ENCODE assay signal across 21 cellular contexts in genomic region chr6:10262505-10262904, GRCh38.
DNase-seq lines count a peak whose midpoint lies in the region; ATAC-seq, FAIRE-seq and TF ChIP-seq lines count a peak whose summit lies in the region.
"Had no signal": no experiment of that assay in that cellular context is flagged by ENCODE, and none has a peak within 500 bp of the region (broad histone marks: within the 10 kb centered on the region; RNA-seq: fewer than 3 reads in every experiment).

No MANE protein-coding gene starts in this region.

- no peak overlapping the region for H2AFZ ChIP-seq in HepG2 (ENCODE audit: low read length)
- no peak overlapping the region for H2AFZ ChIP-seq in IMR-90 (replicated peaks; ENCODE audit: low read length, poor library complexity)
- no peak overlapping the region for H2AFZ ChIP-seq in K562 (ENCODE audit: low read depth, low read length)

- H2BK20ac ChIP-seq in IMR-90 (ENCODE audit: low read depth, low read length), result no peak overlapping the region

- H3K4ac ChIP-seq in IMR-90 (ENCODE audit: low read depth, low read length), result no peak overlapping the region

- H3K23ac ChIP-seq in IMR-90 (ENCODE audit: low read depth, low read length), result no peak overlapping the region

- no peak overlapping the region for H3K4me3 ChIP-seq in HepG2 (replicated peaks in 1 of 3; ENCODE audit: insufficient read depth in 1 of 3, low read depth in 2 of 3, low read length in 3 of 3)
- H3K4me3 ChIP-seq in right lobe of liver, result no peak overlapping the region
- no peak overlapping the region for H3K4me3 ChIP-seq in IMR-90 (ENCODE audit: insufficient read depth, low read depth, low read length)
- H3K4me3 ChIP-seq in K562, result no peak overlapping the region
- H3K4me3 ChIP-seq in SJCRH30, result no peak overlapping the region
- H3K4me3 ChIP-seq: BLaER1 had no signal

- DNase-seq in HepG2 (ENCODE audit: low spot score) (no peak), right lobe of liver (no peak), IMR-90 (no peak), K562 (ENCODE audit: extremely low read depth in 1 of 4, low spot score in 3 of 4) (no peak), CD14-positive monocyte (ENCODE audit: low spot score) (no peak), SJCRH30 (no peak)
- DNase-seq: BE2C; C1 segment of cervical spinal cord; Caco-2; Calu3; CD4-positive, alpha-beta T cell; CD8-positive, alpha-beta T cell; DMS79 treated with DMSO at 0.1 percent for 48 hours; GF-D8 had no signal

- H3K27ac ChIP-seq in HepG2 (ENCODE audit: extremely low read length, insufficient read depth, low read length), result no peak overlapping the region
- no peak overlapping the region for H3K27ac ChIP-seq in right lobe of liver
- no peak overlapping the region for H3K27ac ChIP-seq in IMR-90 (ENCODE audit: insufficient read depth, low read length)
- H3K27ac ChIP-seq in K562 (ENCODE audit: extremely low read depth, low read depth, low read length), result no peak overlapping the region
- H3K27ac ChIP-seq in SJCRH30, result no peak overlapping the region
- H3K27ac ChIP-seq: 22Rv1, BLaER1 had no signal

- H3K79me2 ChIP-seq in HepG2 (ENCODE audit: insufficient read depth, low read length), result no peaks in the 10 kb centered on the region
- H3K79me2 ChIP-seq in K562 (ENCODE audit: control insufficient read depth, insufficient read depth, low read length), result no peaks in the 10 kb centered on the region

- H3K14ac ChIP-seq in IMR-90 (replicated peaks; ENCODE audit: low read depth, low read length), result no peak overlapping the region

- CTCF ChIA-PET in HepG2 (lab: Yijun Ruan, JAX; ENCODE audit: low intra/inter-chr PET ratio, low total read pairs) (no interaction called here), IMR-90 (lab: Yijun Ruan, JAX) (no interaction called here), K562 (lab: Yijun Ruan, JAX; ENCODE audit: low intra/inter-chr PET ratio) (no interaction called here)

- H4K20me1 ChIP-seq in HepG2 (ENCODE audit: insufficient read depth, low read length) (no peaks in the 10 kb centered on the region), IMR-90 (ENCODE audit: insufficient read depth, low read length) (no peaks in the 10 kb centered on the region), K562 (replicated peaks; ENCODE audit: control insufficient read depth, insufficient read depth, low read length) (no peaks in the 10 kb centered on the region)
- H4K20me1 ChIP-seq: BLaER1 had no signal

- H3K9me3 ChIP-seq in HepG2 (ENCODE audit: low read length) (no peaks in the 10 kb centered on the region), right lobe of liver (no peaks in the 10 kb centered on the region), IMR-90 (ENCODE audit: control insufficient read depth, insufficient read depth, low read length) (peaks cover 6% of the 10 kb centered on the region), K562 (replicated peaks; ENCODE audit: control insufficient read depth, insufficient read depth, low read depth, low read length) (no peaks in the 10 kb centered on the region), SJCRH30 (replicated peaks) (no peaks in the 10 kb centered on the region)
- H3K9me3 ChIP-seq: BE2C, BLaER1 had no signal

- POLR2A ChIA-PET in HepG2 (lab: Yijun Ruan, JAX) (no interaction called here), IMR-90 (lab: Charles Lee; ENCODE audit: unreplicated experiment) (no interaction called here), K562 (lab: Yijun Ruan, JAX) (interaction anchor here (0.8 kb wide), 1 partner anchor 167 kb away, joined by 3 read pairs; no protein-coding TSS in a partner anchor)

- H2AK5ac ChIP-seq in IMR-90 (ENCODE audit: low read depth, low read length), result no peak overlapping the region

- peaks cover 0 to 6% (median 4%) of the 10 kb centered on the region in 3 donors for H3K27me3 Mint-ChIP-seq in CD14-positive monocyte (ENCODE audit: low read depth in 3 of 3)

- H3K4me1 ChIP-seq in HepG2 (ENCODE audit: insufficient read depth, low read length), result no peaks in the 10 kb centered on the region
- no peaks in the 10 kb centered on the region for H3K4me1 ChIP-seq in right lobe of liver
- no peaks in the 10 kb centered on the region for H3K4me1 ChIP-seq in IMR-90 (ENCODE audit: control insufficient read depth, insufficient read depth, low read length)
- H3K4me1 ChIP-seq in K562 (replicated peaks in 1 of 2; ENCODE audit: control insufficient read depth in 2 of 2, insufficient read depth in 2 of 2, low read length in 2 of 2), result no peaks in the 10 kb centered on the region
- H3K4me1 ChIP-seq in SJCRH30, result no peaks in the 10 kb centered on the region
- H3K4me1 ChIP-seq: BE2C, BLaER1, Caco-2 had no signal

- no peaks in the 10 kb centered on the region for H3K36me3 ChIP-seq in HepG2 (replicated peaks in 1 of 2; ENCODE audit: control insufficient read depth in 1 of 2, insufficient read depth in 2 of 2, low read length in 2 of 2)
- no peaks in the 10 kb centered on the region for H3K36me3 ChIP-seq in right lobe of liver
- H3K36me3 ChIP-seq in IMR-90 (ENCODE audit: control insufficient read depth, insufficient read depth, low read length), result no peaks in the 10 kb centered on the region
- no peaks in the 10 kb centered on the region for H3K36me3 ChIP-seq in K562 (ENCODE audit: control insufficient read depth, insufficient read depth, low read length)
- no peaks in the 10 kb centered on the region for H3K36me3 ChIP-seq in SJCRH30
- H3K36me3 ChIP-seq: BE2C, BLaER1 had no signal

- no peak overlapping the region for H3K4me3 Mint-ChIP-seq in CD14-positive monocyte
- H3K4me3 Mint-ChIP-seq: CD4-positive, alpha-beta T cell; CD8-positive, alpha-beta T cell had no signal

- H3K9me1 ChIP-seq in IMR-90 (ENCODE audit: insufficient read depth, low read length), result no peaks in the 10 kb centered on the region
- no peaks in the 10 kb centered on the region for H3K9me1 ChIP-seq in K562 (ENCODE audit: control insufficient read depth, insufficient read depth, low read length)

- no peaks in the 10 kb centered on the region for H3K4me1 Mint-ChIP-seq in CD14-positive monocyte

- in situ Hi-C loops in HepG2 (cut with HindIII; ENCODE audit: extremely low pct_ligation_motif_present, low pct_unique_long_range_greater_than_20kb), result no loop called here
- in situ Hi-C loops in IMR-90 (cut with MboI; ENCODE audit: low sequenced_read_pairs), result no loop called here
- in situ Hi-C loops in K562 (cut with MboI), result no loop called here

- H3K18ac ChIP-seq in IMR-90 (ENCODE audit: low read depth, low read length), result no peak overlapping the region

- no peaks in the 10 kb centered on the region for H3K27me3 ChIP-seq in HepG2 (ENCODE audit: control insufficient read depth in 1 of 2, insufficient read depth in 2 of 2, low read length in 2 of 2)
- no peaks in the 10 kb centered on the region for H3K27me3 ChIP-seq in right lobe of liver
- H3K27me3 ChIP-seq in IMR-90 (ENCODE audit: control insufficient read depth, insufficient read depth, low read length), result no peaks in the 10 kb centered on the region
- H3K27me3 ChIP-seq in K562 (ENCODE audit: control insufficient read depth in 2 of 2, insufficient read depth in 2 of 2, low read length in 2 of 2), result no peaks in the 10 kb centered on the region
- no peaks in the 10 kb centered on the region for H3K27me3 ChIP-seq in SJCRH30
- H3K27me3 ChIP-seq: BE2C, BLaER1 had no signal

- H3K4me2 ChIP-seq in HepG2 (ENCODE audit: low read depth, low read length), result no peak overlapping the region
- H3K4me2 ChIP-seq in IMR-90 (ENCODE audit: low read depth, low read length), result no peak overlapping the region
- H3K4me2 ChIP-seq in K562 (ENCODE audit: insufficient read depth, low read length), result no peak overlapping the region
- H3K4me2 ChIP-seq: BLaER1 had no signal

- no peak overlapping the region for H3K56ac ChIP-seq in IMR-90 (ENCODE audit: extremely low read depth, insufficient read depth, low read length)

- no peak overlapping the region for H4K5ac ChIP-seq in IMR-90 (ENCODE audit: low read depth, low read length)

- H3K9ac ChIP-seq in HepG2 (ENCODE audit: insufficient read depth, low read depth, low read length) (no peak overlapping the region), IMR-90 (ENCODE audit: low read depth, low read length) (no peak overlapping the region), K562 (ENCODE audit: insufficient read depth in 1 of 2, low read depth in 2 of 2, low read length in 2 of 2) (no peak overlapping the region)
- H3K9ac ChIP-seq: BLaER1 had no signal

- H2BK5ac ChIP-seq in IMR-90 (ENCODE audit: low read depth, low read length, poor library complexity, severe bottlenecking), result no peak overlapping the region

- no peak overlapping the region for H3K27ac Mint-ChIP-seq in CD14-positive monocyte
- H3K27ac Mint-ChIP-seq: CD4-positive, alpha-beta T cell; CD8-positive, alpha-beta T cell had no signal

- H2BK120ac ChIP-seq in IMR-90 (ENCODE audit: low read depth, low read length), result no peak overlapping the region

- no peak overlapping the region for H4K91ac ChIP-seq in IMR-90 (ENCODE audit: insufficient read depth, low read depth, low read length)

- no peaks in the 10 kb centered on the region for H3K36me3 Mint-ChIP-seq in CD14-positive monocyte
- H3K36me3 Mint-ChIP-seq: CD8-positive, alpha-beta T cell had no signal

- TF ChIP-seq POLR2A in HepG2 (IDR thresholded peaks at IDR 0.05; ENCODE audit: insufficient read depth in 1 of 2, low read depth in 2 of 2, low read length in 2 of 2), result no peak
- no peak for TF ChIP-seq POLR2A in right lobe of liver (IDR thresholded peaks at IDR 0.05)
- TF ChIP-seq POLR2A in IMR-90 (IDR thresholded peaks at IDR 0.05; ENCODE audit: low read depth, low read length), result no peak
- TF ChIP-seq POLR2A in K562 (conservative IDR thresholded peaks at IDR 0.05), result no peak

- FAIRE-seq in HepG2 (lab: Jason Lieb, UNC) (no peak), K562 (lab: Jason Lieb, UNC) (no peak)
- FAIRE-seq: A204.1, D721Med, G401.6, GM12891, GM19239 had no signal

- dilution Hi-C loops in IMR-90 (cut with HindIII; ENCODE audit: low sequenced_read_pairs, unreplicated experiment), result no loop called here

- TF ChIP-seq CTCF in HepG2 (CRISPR knock-in tag; IDR thresholded peaks at IDR 0.05), result no peak
- no peak for TF ChIP-seq CTCF in right lobe of liver (IDR thresholded peaks at IDR 0.05)
- TF ChIP-seq CTCF in IMR-90 (conservative IDR thresholded peaks at IDR 0.05; ENCODE audit: low read depth, low read length), result no peak
- TF ChIP-seq CTCF in K562 (IDR thresholded peaks at IDR 0.05 in 2 of 3, conservative IDR thresholded peaks at IDR 0.05 in 1 of 3; ENCODE audit: insufficient read depth in 2 of 3, low read depth in 1 of 3, low read length in 3 of 3), result no peak
- TF ChIP-seq CTCF in CD14-positive monocyte (IDR thresholded peaks at IDR 0.05), result no peak

- no peak overlapping the region for H2AK9ac ChIP-seq in IMR-90 (replicated peaks; ENCODE audit: low read depth, low read length, poor library complexity)

- no peaks in the 10 kb centered on the region for H3K79me1 ChIP-seq in IMR-90 (ENCODE audit: low read depth in 1 of 2, low read length in 2 of 2)

- no peak overlapping the region for H4K8ac ChIP-seq in IMR-90 (ENCODE audit: low read depth in 2 of 2, low read length in 2 of 2)

- H3K9me3 Mint-ChIP-seq in CD14-positive monocyte, result peaks cover 0 to 9% (median 4%) of the 10 kb centered on the region in 7 donors
- H3K9me3 Mint-ChIP-seq: CD8-positive, alpha-beta T cell had no signal

- BruUV-seq in HepG2 (replicated peaks; lab: Mats Ljungman, UMichigan), result no TSS peak
- BruUV-seq in IMR-90 (replicated peaks; lab: Mats Ljungman, UMichigan), result no TSS peak
- no TSS peak for BruUV-seq in K562 (replicated peaks; lab: Mats Ljungman, UMichigan)

- intact Hi-C loops in HepG2 (cut with micrococcal nuclease; ENCODE audit: unreplicated experiment), result no loop called here
- intact Hi-C loops in right lobe of liver (cut with DNase I), result no loop called here
- intact Hi-C loops in IMR-90 (cut with micrococcal nuclease), result no loop called here
- intact Hi-C loops in K562 (cut with micrococcal nuclease), result no loop called here
- intact Hi-C loops in CD14-positive monocyte (cut with micrococcal nuclease), result no loop called here

- TF ChIP-seq RAD21 in HepG2 (CRISPR knock-in tag; IDR thresholded peaks at IDR 0.05), result no peak
- TF ChIP-seq RAD21 in IMR-90 (IDR thresholded peaks at IDR 0.05; ENCODE audit: low read length), result no peak
- TF ChIP-seq RAD21 in K562 (CRISPR knock-in tag; conservative IDR thresholded peaks at IDR 0.05 in 1 of 2, IDR thresholded peaks at IDR 0.05 in 1 of 2), result no peak

- ATAC-seq in HepG2, result no peak
- no peak for ATAC-seq in right lobe of liver
- ATAC-seq in IMR-90 (ENCODE audit: low read depth), result no peak
- ATAC-seq in K562, result no peak
- ATAC-seq: CD8-positive, alpha-beta T cell had no signal

- no peak overlapping the region for H2BK15ac ChIP-seq in IMR-90 (ENCODE audit: low read depth, low read length)

- 4% methylated on average over 2 of the region's 2 CpGs for WGBS in HepG2 (ENCODE audit: low lambda C conversion rate)
- WGBS in right lobe of liver (ENCODE audit: insufficient coverage, low coverage, low lambda C conversion rate, missing lambda C conversion rate), result 50% methylated on average over 2 of the region's 2 CpGs
- WGBS in IMR-90 (ENCODE audit: extremely low coverage in 2 of 2, insufficient read length in 1 of 2), 2 experiments, result no CpG with 5 or more reads among the region's 2 CpGs
- 10% methylated on average over 2 of the region's 2 CpGs for WGBS in K562 (ENCODE audit: insufficient coverage, low coverage, missing lambda C conversion rate)

- no peak for TF ChIP-seq EP300 in HepG2 (IDR thresholded peaks at IDR 0.05; ENCODE audit: low read depth in 2 of 2, low read length in 2 of 2)
- no peak for TF ChIP-seq EP300 in HepG2 (CRISPR knock-in tag; IDR thresholded peaks at IDR 0.05; ENCODE audit: borderline replicate concordance)
- no peak for TF ChIP-seq EP300 in K562 (IDR thresholded peaks at IDR 0.05; ENCODE audit: low read length)

Comparison
In these comparisons a context has a peak if more than half of its experiments do, and no peak if none do; other contexts are left out.
1. Of the 241 proteins assayed by ChIP-seq in both HepG2 and K562: peak only in HepG2: none; only in K562: MAFG; in both: MAFF and MAFK; in neither: 238.